Comparison of ENCODE assay signal across 27 cellular contexts in the genomic region with DNA sequence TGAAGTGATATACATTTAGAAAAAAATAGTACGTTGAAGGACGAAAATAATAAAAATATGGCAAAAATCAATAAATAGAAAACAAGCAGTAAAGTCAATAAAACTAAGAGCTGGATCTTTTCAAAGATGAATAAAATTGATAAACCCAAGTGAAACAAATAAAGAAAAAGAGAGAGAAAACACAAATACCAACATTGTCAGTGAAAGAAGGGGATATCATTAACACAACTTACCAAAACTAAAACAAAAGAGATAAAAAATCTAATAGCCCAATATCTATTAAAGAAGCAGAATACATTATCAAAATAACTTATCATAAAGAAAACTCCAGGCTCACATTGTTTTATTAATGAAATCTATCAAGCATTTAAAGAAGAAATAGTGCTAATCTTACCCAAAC.
"Had no signal": no experiment of that assay in that cellular context is flagged by ENCODE, and none has a peak within 500 bp of the region (broad histone marks: within the 10 kb centered on the region; RNA-seq: fewer than 3 reads in every experiment).

No MANE protein-coding gene starts in this region.

- H3K9me3 ChIP-seq: testis, thyroid gland, uterus, vagina had no signal

- H3K4me1 ChIP-seq: stomach, suprapubic skin, testis, thyroid gland, tibial artery, tibial nerve, transverse colon, upper lobe of left lung, upper lobe of right lung, uterus, vagina had no signal

- H3K27ac ChIP-seq: stomach, suprapubic skin, testis, thoracic aorta, thyroid gland, tibial artery, tibial nerve, transverse colon, upper lobe of left lung, upper lobe of right lung, uterus, vagina had no signal

- ATAC-seq: stimulated activated effector memory CD8-positive, alpha-beta T cell treated with anti-CD3 and anti-CD28 coated beads, Interleukin-12 subunit alpha, Interleukin-12 subunit beta, amount 100 ng/mL, for 72 hours; stimulated activated memory B cell treated with anti-CD40 and anti-IgM and Interleukin-4, amounts not matched to agents 10 μg/mL and 1 μg/mL and 100 μg/mL, for 72 hours; stimulated activated naive B cell treated with anti-CD40 and anti-IgM and Interleukin-4, amounts not matched to agents 10 μg/mL and 1 μg/mL and 100 μg/mL, for 72 hours; stimulated activated naive CD8-positive, alpha-beta T cell treated with anti-CD3 and anti-CD28 coated beads, Interleukin-15, amount 100 ng/mL, for 72 hours; stimulated activated naive CD8-positive, alpha-beta T cell treated with anti-CD3 and anti-CD28 coated beads, Interleukin-15, Interleukin-2, amounts not matched to agents 100 U/mL and 50 U/mL, for 24 hours; upper lobe of right lung had no signal

- FAIRE-seq: urothelium cell line had no signal

- H3K4me3 ChIP-seq: stomach, suprapubic skin, testis, thoracic aorta, thyroid gland, tibial artery, tibial nerve, transverse colon, upper lobe of left lung, upper lobe of right lung, uterus, vagina had no signal

- DNase-seq: stimulated activated CD4-positive, alpha-beta T cell treated with anti-CD3 and anti-CD28 coated beads, Interleukin-2, amount 100 ng/mL, for 48 hours; stimulated activated CD4-positive, alpha-beta T cell treated with anti-CD3 and anti-CD28 coated beads, Interleukin-4, amount 100 ng/mL, for 1 hour; stimulated activated CD4-positive, alpha-beta T cell treated with anti-CD3 and anti-CD28 coated beads, Interleukin-4, amount 100 ng/mL, for 24 hours; stimulated activated CD4-positive, alpha-beta T cell treated with anti-CD3 and anti-CD28 coated beads, Interleukin-4, amount 100 ng/mL, for 4 hours; stimulated activated CD8-positive, alpha-beta memory T cell treated with anti-CD3 and anti-CD28 coated beads, Interleukin-4, amount 100 ng/mL, for 48 hours; stimulated activated naive B cell treated with anti-CD40 and anti-IgM and Interleukin-4, amounts not matched to agents 10 μg/mL and 1 μg/mL and 100 μg/mL, for 72 hours; stimulated activated naive CD4-positive, alpha-beta T cell; stimulated activated naive CD4-positive, alpha-beta T cell treated with Interleukin-2 at 50 U/mL for 16 hours; stimulated activated naive CD8-positive, alpha-beta T cell treated with anti-CD3 and anti-CD28 coated beads, Interleukin-15, amount 100 ng/mL, for 72 hours; stimulated activated naive CD8-positive, alpha-beta T cell treated with anti-CD3 and anti-CD28 coated beads, Interleukin-15, Interleukin-2, amounts not matched to agents 100 U/mL and 50 U/mL, for 24 hours; stomach; substantia nigra; testis; thyroid gland; tibial artery; transverse colon; trophoblast cell; upper lobe of left lung; upper lobe of right lung; uterus had no signal

- H3K36me3 ChIP-seq: stomach, suprapubic skin, thoracic aorta, thyroid gland, tibial artery, tibial nerve, transverse colon, upper lobe of left lung, upper lobe of right lung, uterus, vagina had no signal

- H3K27me3 ChIP-seq: stomach, suprapubic skin, testis, thyroid gland, tibial artery, tibial nerve, transverse colon, upper lobe of left lung, upper lobe of right lung, uterus, vagina had no signal
